Comparison of ENCODE assay signal across 27 cellular contexts in the genomic region with DNA sequence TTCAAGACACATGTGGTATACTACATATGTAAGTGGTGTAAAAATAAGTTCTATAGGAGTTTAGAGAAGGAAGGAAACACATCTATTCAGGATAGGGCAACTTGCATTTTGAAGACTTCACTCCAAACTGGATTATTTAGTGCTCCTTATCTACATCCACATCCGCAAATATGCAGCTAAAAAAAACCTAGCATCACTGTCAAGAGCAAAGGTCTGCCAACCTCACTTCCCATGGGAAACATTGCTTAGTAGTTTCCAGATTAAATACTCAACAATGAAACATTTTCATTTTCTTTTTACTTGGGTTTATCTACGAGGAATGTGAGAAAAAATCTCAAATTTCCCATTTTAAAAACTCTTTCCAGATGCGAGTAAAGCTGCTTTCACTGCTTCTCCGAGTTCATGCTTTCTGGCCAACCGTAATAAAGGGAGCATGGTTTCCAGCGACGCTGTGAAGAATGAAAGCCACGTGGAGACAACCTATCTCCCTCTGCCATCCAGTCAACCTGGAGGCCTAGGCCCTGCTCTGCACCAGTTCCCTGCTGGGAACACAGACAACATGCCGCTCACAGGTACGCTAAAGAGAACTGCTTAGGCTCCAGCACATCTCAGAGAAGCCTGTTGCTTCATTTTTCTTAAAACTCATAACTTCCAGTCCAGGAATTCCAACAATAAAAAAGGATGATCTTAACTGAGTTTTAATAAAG. TPM values are rescaled to one million over a fixed set of nuclear protein-coding genes. Genes with fewer than 3 reads are reported as not detected.
"Had no signal": no experiment of that assay in that cellular context is flagged by ENCODE, and none has a peak within 500 bp of the region (broad histone marks: within the 10 kb centered on the region; RNA-seq: fewer than 3 reads in every experiment).

No MANE protein-coding gene starts in this region.

- H3K27me3 Mint-ChIP-seq: activated naive CD8-positive, alpha-beta T cell; dendritic cell treated with granulocyte-macrophage colony-stimulating factor and Interleukin-4, amounts not matched to agents 40 ng/mL and 50 ng/mL, for 4 days had no signal

- H3K4me1 Mint-ChIP-seq: naive B cell; neural crest cell; stimulated activated effector memory CD8-positive, alpha-beta T cell treated with anti-CD3 and anti-CD28 coated beads, Interleukin-12 subunit alpha, Interleukin-12 subunit beta, amount 100 ng/mL, for 72 hours had no signal

- H3K27ac Mint-ChIP-seq: activated naive CD8-positive, alpha-beta T cell; activated T-helper 1 cell treated with anti-CD3 and anti-CD28 coated beads, Interleukin-12 subunit alpha, Interleukin-12 subunit beta, Interleukin-2, Interleukin-4 antibody, amounts not matched to agents 30 ng/mL and 10 ng/mL and 1 ng/mL, durations not matched to agents 14 hours and 24 hours and 36 hours; dendritic cell treated with granulocyte-macrophage colony-stimulating factor and Interleukin-4, amounts not matched to agents 40 ng/mL and 50 ng/mL, for 4 days; naive B cell; stimulated activated effector memory CD8-positive, alpha-beta T cell treated with anti-CD3 and anti-CD28 coated beads, Interleukin-12 subunit alpha, Interleukin-12 subunit beta, amount 100 ng/mL, for 72 hours had no signal

- H3K9me3 Mint-ChIP-seq: activated T-helper 1 cell treated with anti-CD3 and anti-CD28 coated beads, Interleukin-12 subunit alpha, Interleukin-12 subunit beta, Interleukin-2, Interleukin-4 antibody, amounts not matched to agents 30 ng/mL and 10 ng/mL and 1 ng/mL, durations not matched to agents 14 hours and 24 hours and 36 hours; dendritic cell treated with granulocyte-macrophage colony-stimulating factor and Interleukin-4, amounts not matched to agents 40 ng/mL and 50 ng/mL, for 4 days; neural crest cell had no signal

- H3K4me3 Mint-ChIP-seq: activated naive CD8-positive, alpha-beta T cell; activated T-helper 1 cell treated with anti-CD3 and anti-CD28 coated beads, Interleukin-12 subunit alpha, Interleukin-12 subunit beta, Interleukin-2, Interleukin-4 antibody, amounts not matched to agents 30 ng/mL and 10 ng/mL and 1 ng/mL, durations not matched to agents 14 hours and 24 hours and 36 hours; dendritic cell treated with granulocyte-macrophage colony-stimulating factor and Interleukin-4, amounts not matched to agents 40 ng/mL and 50 ng/mL, for 4 days; naive B cell; neural crest cell; stimulated activated effector memory CD8-positive, alpha-beta T cell treated with anti-CD3 and anti-CD28 coated beads, Interleukin-12 subunit alpha, Interleukin-12 subunit beta, amount 100 ng/mL, for 72 hours had no signal

- DNase-seq: activated CD4-positive, alpha-beta T cell treated with anti-CD3 and anti-CD28 coated beads, Interleukin-2, amount 50 U/mL, for 48 hours; activated gamma-delta T cell treated with Interleukin-2 at 50 U/mL for 16 hours; activated T-cell treated with anti-CD3 and anti-CD28 coated beads for 4 hours; amygdala; effector CD8-positive, alpha-beta T cell; foreskin melanocyte; glutamatergic neuron; kidney; left lung; mucosa of descending colon; naive B cell; ovary; stimulated activated CD4-positive, alpha-beta T cell treated with anti-CD3 and anti-CD28 coated beads, Interleukin-4, amount 100 ng/mL, for 24 hours; stomach; T-helper 2 cell; WERI-Rb-1 had no signal

- H3K36me3 Mint-ChIP-seq: activated naive CD8-positive, alpha-beta T cell; naive B cell; stimulated activated effector memory CD8-positive, alpha-beta T cell treated with anti-CD3 and anti-CD28 coated beads, Interleukin-12 subunit alpha, Interleukin-12 subunit beta, amount 100 ng/mL, for 72 hours had no signal

- ATAC-seq: left lung; mucosa of descending colon; sciatic nerve; stimulated activated effector memory CD8-positive, alpha-beta T cell treated with anti-CD3 and anti-CD28 coated beads, Interleukin-12 subunit alpha, Interleukin-12 subunit beta, amount 100 ng/mL, for 72 hours had no signal

RNA-seq across cellular contexts. Expression of a gene that starts 48.2 kb away (rescaled TPM):
- total RNA-seq: activated T-helper 1 cell treated with anti-CD3 and anti-CD28 coated beads, Interleukin-12 subunit alpha, Interleukin-12 subunit beta, Interleukin-2, Interleukin-4 antibody, amounts not matched to agents 30 ng/mL and 10 ng/mL and 1 ng/mL, durations not matched to agents 14 hours and 24 hours and 36 hours; cardiac muscle cell; chondrocyte; esophagus muscularis mucosa; kidney; left lung; neural crest cell; ovary; sciatic nerve; smooth muscle cell; ureter had no signal
